In genomic region chr3:157602424-157602823, GRCh38 we compare ENCODE assay signal across 27 cellular contexts.
"Had no signal": no experiment of that assay in that cellular context is flagged by ENCODE, and none has a peak within 500 bp of the region (broad histone marks: within the 10 kb centered on the region; RNA-seq: fewer than 3 reads in every experiment).

No MANE protein-coding gene starts in this region.

- H3K4me3 ChIP-seq: coronary artery, dorsolateral prefrontal cortex, esophagus squamous epithelium, gastrocnemius medialis, heart right ventricle, left lung, lower lobe of right lung, mucosa of descending colon had no signal

- H3K9me3 ChIP-seq: esophagus squamous epithelium, gastrocnemius medialis, heart right ventricle, left lung, lower lobe of right lung, mucosa of descending colon had no signal

- H3K27ac ChIP-seq: coronary artery, dorsolateral prefrontal cortex, epithelial cell of prostate, esophagus squamous epithelium, gastrocnemius medialis, heart right ventricle, left lung, lower lobe of right lung had no signal

- ATAC-seq: effector memory CD8-positive, alpha-beta T cell; esophagus mucosa; gastrocnemius medialis; heart right ventricle; left cardiac atrium; left lung; left ventricle myocardium superior; lower lobe of right lung; mucosa of descending colon; naive thymus-derived CD8-positive, alpha-beta T cell had no signal

- H3K4me1 ChIP-seq: esophagus squamous epithelium, gastrocnemius medialis, left lung, lower lobe of right lung had no signal

- H3K36me3 ChIP-seq: esophagus squamous epithelium, gastrocnemius medialis, heart right ventricle, left lung, lower lobe of right lung had no signal

- FAIRE-seq: endometrium, islet of Langerhans had no signal

- DNase-seq: dermis blood vessel endothelial cell; dorsolateral prefrontal cortex; effector CD4-positive, alpha-beta T cell; effector memory CD8-positive, alpha-beta T cell; endodermal cell; erythroblast; esophagus squamous epithelium; foreskin fibroblast; foreskin melanocyte; gastrocnemius medialis; glutamatergic neuron; head of caudate nucleus; heart right ventricle; hippocampal formation; left cardiac atrium; left lung; left ventricle myocardium superior; lower lobe of right lung; mesenchymal stem cell; mucosa of descending colon; naive B cell; naive thymus-derived CD8-positive, alpha-beta T cell had no signal

- H3K27me3 ChIP-seq: dorsolateral prefrontal cortex, esophagus squamous epithelium, gastrocnemius medialis, left lung had no signal
